In genomic region chr12:15701721-15702156, GRCh38 we compare ENCODE assay signal across 10 cellular contexts.
DNase-seq lines count a peak whose midpoint lies in the region; ATAC-seq, FAIRE-seq and TF ChIP-seq lines count a peak whose summit lies in the region.
"Had no signal": no experiment of that assay in that cellular context is flagged by ENCODE, and none has a peak within 500 bp of the region (broad histone marks: within the 10 kb centered on the region; RNA-seq: fewer than 3 reads in every experiment).

No MANE protein-coding gene starts in this region.

- H3K27ac Mint-ChIP-seq in stimulated activated naive B cell treated with anti-CD40 and anti-IgM and Interleukin-4, amounts not matched to agents 10 μg/mL and 1 μg/mL and 100 μg/mL, for 72 hours, result no peak overlapping the region
- no peak overlapping the region for H3K27ac Mint-ChIP-seq in activated CD8-positive, alpha-beta memory T cell treated with anti-CD3 and anti-CD28 coated beads, Interleukin-2, amount 10 ng/mL, durations not matched to agents 7 days and 5 days

- no peaks in the 10 kb centered on the region for H3K36me3 Mint-ChIP-seq in stimulated activated naive B cell treated with anti-CD40 and anti-IgM and Interleukin-4, amounts not matched to agents 10 μg/mL and 1 μg/mL and 100 μg/mL, for 72 hours
- peaks cover 9% of the 10 kb centered on the region for H3K36me3 Mint-ChIP-seq in activated CD8-positive, alpha-beta memory T cell treated with anti-CD3 and anti-CD28 coated beads, Interleukin-2, amount 10 ng/mL, durations not matched to agents 7 days and 5 days

- no peak overlapping the region for H3K4me3 Mint-ChIP-seq in stimulated activated naive B cell treated with anti-CD40 and anti-IgM and Interleukin-4, amounts not matched to agents 10 μg/mL and 1 μg/mL and 100 μg/mL, for 72 hours
- H3K4me3 Mint-ChIP-seq in activated CD8-positive, alpha-beta memory T cell treated with anti-CD3 and anti-CD28 coated beads, Interleukin-2, amount 10 ng/mL, durations not matched to agents 7 days and 5 days, result no peak overlapping the region

- H3K27ac ChIP-seq in BLaER1 treated with 17β-estradiol and CSF1 and Interleukin-3, amounts not matched to agents 10 nM and 100 nM, result peak overlapping the region in 9 of 11 experiments; percentile 33 to 89 (median 74); a peak in 17 of 22 replicates
- H3K27ac ChIP-seq in esophagus muscularis mucosa (replicated peaks in 1 of 4), result peak overlapping the region; percentile 63 to 77 (median 73)
- H3K27ac ChIP-seq in pancreas, result peak overlapping the region in 2 of 4 donors; percentile 7 to 48

- H4K20me1 ChIP-seq in BLaER1 treated with 17β-estradiol and CSF1 and Interleukin-3, amounts not matched to agents 10 nM and 100 nM, result no peaks in the 10 kb centered on the region

- 18% methylated on average over 3 of the region's 3 CpGs for WGBS in esophagus muscularis mucosa
- WGBS in pancreas, 2 donors, result 65% methylated on average over 3 of the region's 3 CpGs

- no peak for TF ChIP-seq POLR2A in esophagus muscularis mucosa (IDR thresholded peaks at IDR 0.05; ENCODE audit: low read depth)

- DNase-seq in NCI-H460 (ENCODE audit: extremely low read depth, low read depth), result peak; percentile 21
- no peak for DNase-seq in esophagus muscularis mucosa (ENCODE audit: extremely low spot score)
- DNase-seq in pancreas, result no peak
- DNase-seq in iPS-NIHi7 (ENCODE audit: extremely low spot score), result no peak
- DNase-seq in stimulated activated naive B cell treated with anti-CD40 and anti-IgM and Interleukin-4, amounts not matched to agents 10 μg/mL and 1 μg/mL and 100 μg/mL, for 72 hours, result no peak
- DNase-seq in activated CD8-positive, alpha-beta memory T cell treated with anti-CD3 and anti-CD28 coated beads, Interleukin-2, amount 10 ng/mL, durations not matched to agents 7 days and 5 days, result no peak
- DNase-seq: NCI-H146 had no signal

- FAIRE-seq in pancreas (lab: Jason Lieb, UNC), result peak; percentile 93
- FAIRE-seq: G401.6 had no signal

- peaks cover 5 to 7% of the 10 kb centered on the region in 2 donors for H3K4me1 Mint-ChIP-seq in stimulated activated naive B cell treated with anti-CD40 and anti-IgM and Interleukin-4, amounts not matched to agents 10 μg/mL and 1 μg/mL and 100 μg/mL, for 72 hours
- peaks cover 38% of the 10 kb centered on the region for H3K4me1 Mint-ChIP-seq in activated CD8-positive, alpha-beta memory T cell treated with anti-CD3 and anti-CD28 coated beads, Interleukin-2, amount 10 ng/mL, durations not matched to agents 7 days and 5 days

- H3K4me2 ChIP-seq in BLaER1 treated with 17β-estradiol and CSF1 and Interleukin-3, amounts not matched to agents 10 nM and 100 nM, result peak overlapping the region in 9 of 11 experiments; percentile 45 to 89 (median 74); a peak in 16 of 22 replicates

- H3K9me3 ChIP-seq in BLaER1 treated with 17β-estradiol and CSF1 and Interleukin-3, amounts not matched to agents 10 nM and 100 nM (replicated peaks in 1 of 11), result no peaks in the 10 kb centered on the region
- H3K9me3 ChIP-seq in esophagus muscularis mucosa (no peaks in the 10 kb centered on the region), pancreas (no peaks in the 10 kb centered on the region)

- TF ChIP-seq CTCF in esophagus muscularis mucosa (IDR thresholded peaks at IDR 0.05) (no peak), pancreas (IDR thresholded peaks at IDR 0.05) (no peak)

- H3K27me3 ChIP-seq in BLaER1 treated with 17β-estradiol and CSF1 and Interleukin-3, amounts not matched to agents 10 nM and 100 nM, result no peaks in the 10 kb centered on the region
- no peaks in the 10 kb centered on the region for H3K27me3 ChIP-seq in esophagus muscularis mucosa
- no peaks in the 10 kb centered on the region for H3K27me3 ChIP-seq in pancreas

- no peaks in the 10 kb centered on the region for H3K27me3 Mint-ChIP-seq in stimulated activated naive B cell treated with anti-CD40 and anti-IgM and Interleukin-4, amounts not matched to agents 10 μg/mL and 1 μg/mL and 100 μg/mL, for 72 hours
- H3K27me3 Mint-ChIP-seq in activated CD8-positive, alpha-beta memory T cell treated with anti-CD3 and anti-CD28 coated beads, Interleukin-2, amount 10 ng/mL, durations not matched to agents 7 days and 5 days, result peaks cover 7% of the 10 kb centered on the region

- intact Hi-C loops in esophagus muscularis mucosa (cut with DNase I), result no loop called here
- intact Hi-C loops in pancreas (cut with DNase I), result no loop called here

- H3K9ac ChIP-seq in BLaER1 treated with 17β-estradiol and CSF1 and Interleukin-3, amounts not matched to agents 10 nM and 100 nM, result peak overlapping the region in 4 of 11 experiments; percentile 60 to 66 (median 65); a peak in 9 of 22 replicates

- peak overlapping the region in 1 of 10 experiments; percentile 1; a peak in 2 of 20 replicates for H3K4me3 ChIP-seq in BLaER1 treated with 17β-estradiol and CSF1 and Interleukin-3, amounts not matched to agents 10 nM and 100 nM
- no peak overlapping the region for H3K4me3 ChIP-seq in esophagus muscularis mucosa
- H3K4me3 ChIP-seq in pancreas, result no peak overlapping the region

- ATAC-seq in pancreas (peak in 3 of 4 donors; percentile 14 to 53 (median 29)), GM18858 (IDR thresholded peaks at IDR 0.05; ENCODE audit: unreplicated experiment) (no peak)
- no peak for ATAC-seq in stimulated activated naive B cell treated with anti-CD40 and anti-IgM and Interleukin-4, amounts not matched to agents 10 μg/mL and 1 μg/mL and 100 μg/mL, for 72 hours (replicated peaks)
- ATAC-seq in activated CD8-positive, alpha-beta memory T cell treated with anti-CD3 and anti-CD28 coated beads, Interleukin-2, amount 10 ng/mL, durations not matched to agents 7 days and 5 days, result no peak

- no peaks in the 10 kb centered on the region for H3K36me3 ChIP-seq in BLaER1 treated with 17β-estradiol and CSF1 and Interleukin-3, amounts not matched to agents 10 nM and 100 nM
- H3K36me3 ChIP-seq in esophagus muscularis mucosa (no peaks in the 10 kb centered on the region), pancreas (no peaks in the 10 kb centered on the region)

- H3K4me1 ChIP-seq in BLaER1 treated with 17β-estradiol and CSF1 and Interleukin-3, amounts not matched to agents 10 nM and 100 nM, result peaks cover 14 to 80% (median 43%) of the 10 kb centered on the region in 10 experiments; a peak in 19 of 20 replicates
- H3K4me1 ChIP-seq in esophagus muscularis mucosa, result peaks cover 11 to 63% (median 55%) of the 10 kb centered on the region in 4 donors
- peaks cover 0 to 27% (median 9%) of the 10 kb centered on the region in 3 donors for H3K4me1 ChIP-seq in pancreas

- CTCF ChIA-PET in activated CD8-positive, alpha-beta memory T cell treated with anti-CD3 and anti-CD28 coated beads, Interleukin-2, amount 10 ng/mL, durations not matched to agents 7 days and 5 days (lab: Charles Lee), result no interaction called here

- TF ChIP-seq EP300 in esophagus muscularis mucosa (IDR thresholded peaks at IDR 0.05), result no peak

- H3K9me3 Mint-ChIP-seq in stimulated activated naive B cell treated with anti-CD40 and anti-IgM and Interleukin-4, amounts not matched to agents 10 μg/mL and 1 μg/mL and 100 μg/mL, for 72 hours, result no peaks in the 10 kb centered on the region
- H3K9me3 Mint-ChIP-seq in activated CD8-positive, alpha-beta memory T cell treated with anti-CD3 and anti-CD28 coated beads, Interleukin-2, amount 10 ng/mL, durations not matched to agents 7 days and 5 days (ENCODE audit: low read depth), result no peaks in the 10 kb centered on the region

Comparison
In these comparisons a context has a peak if more than half of its experiments do, and no peak if none do; other contexts are left out.
1. ATAC-seq: peak in pancreas (3 of 4); none in GM18858 (single experiment), stimulated activated naive B cell treated with anti-CD40 and anti-IgM and Interleukin-4, amounts not matched to agents 10 μg/mL and 1 μg/mL and 100 μg/mL, for 72 hours (0 of 2) and activated CD8-positive, alpha-beta memory T cell treated with anti-CD3 and anti-CD28 coated beads, Interleukin-2, amount 10 ng/mL, durations not matched to agents 7 days and 5 days (single experiment).